8 cellular contexts compared by ENCODE assay signal in genomic region chr9:129331772-129332512, GRCh38.
A peak's percentile ranks its signal among the peaks of the same experiment; 100 is the strongest.
DNase-seq lines count a peak whose midpoint lies in the region; TF ChIP-seq lines count a peak whose summit lies in the region.

No MANE protein-coding gene starts in this region.

- H3K27ac Mint-ChIP-seq in HFFc6 = peak overlapping the region; percentile 38
- H3K27ac Mint-ChIP-seq in brain = peak overlapping the region; percentile 48 to 95 (median 88)

- no peak for TF ChIP-seq CTCF in HFFc6 (IDR thresholded peaks at IDR 0.05)
- no peak for TF ChIP-seq CTCF in brain (conservative IDR thresholded peaks at IDR 0.05)

- DNase-seq in HFFc6 (no peak), SHP77 (lab: John Stamatoyannopoulos, UW) (no peak), NCI-H345 treated with DMSO at 0.1 percent for 48 hours (lab: John Stamatoyannopoulos, UW; ENCODE audit: unreplicated experiment) (no peak), NCI-H2029 treated with DMSO at 0.1 percent for 48 hours (lab: John Stamatoyannopoulos, UW) (no peak), GM19240 (ENCODE audit: insufficient read length, low spot score) (no peak)

- peaks cover 12% of the 10 kb centered on the region for H3K9me3 Mint-ChIP-seq in HFFc6
- H3K9me3 Mint-ChIP-seq in brain = peaks cover 3 to 9% (median 6%) of the 10 kb centered on the region in 5 experiments

- H3K4me1 Mint-ChIP-seq in HFFc6 (ENCODE audit: low read depth) (peaks cover 49% of the 10 kb centered on the region), brain (peaks cover 52% of the 10 kb centered on the region)

- H3K27me3 ChIP-seq in layer of hippocampus (ENCODE audit: control insufficient read depth, insufficient read depth, low read length) = no peaks in the 10 kb centered on the region

- H3K27ac ChIP-seq in layer of hippocampus (ENCODE audit: low read depth, low read length) = peak overlapping the region; percentile 22
- peak overlapping the region; percentile 20 for H3K27ac ChIP-seq in temporal lobe (ENCODE audit: low read depth, low read length)

- H3K36me3 Mint-ChIP-seq in HFFc6 (ENCODE audit: low read depth) = peaks cover 16% of the 10 kb centered on the region
- no peaks in the 10 kb centered on the region for H3K36me3 Mint-ChIP-seq in brain

- H3K27me3 Mint-ChIP-seq in HFFc6 (ENCODE audit: insufficient read depth) (no peaks in the 10 kb centered on the region; the same call in 1 of the 2 replicates), brain (no peaks in the 10 kb centered on the region)

- H3K4me3 Mint-ChIP-seq in HFFc6 = no peak overlapping the region
- no peak overlapping the region for H3K4me3 Mint-ChIP-seq in brain
